In genomic region chr12:11615481-11615880, GRCh38 we compare ENCODE assay signal across 26 cellular contexts.
"Had no signal": no experiment of that assay in that cellular context is flagged by ENCODE, and none has a peak within 500 bp of the region (broad histone marks: within the 10 kb centered on the region; RNA-seq: fewer than 3 reads in every experiment).

No MANE protein-coding gene starts in this region.

- H3K36me3 Mint-ChIP-seq: activated CD4-positive, alpha-beta memory T cell treated with anti-CD3 and anti-CD28 coated beads for 36 hours; activated naive CD4-positive, alpha-beta T cell treated with anti-CD3 and anti-CD28 coated beads, Interleukin-2, amount 50 U/mL, for 24 hours; natural killer cell treated with Interleukin-12 subunit alpha and Interleukin-12 subunit beta and Interleukin-15 and Interleukin-18, amount 100 ng/mL, for 72 hours had no signal

- H3K27me3 Mint-ChIP-seq: activated CD4-positive, alpha-beta memory T cell treated with anti-CD3 and anti-CD28 coated beads for 36 hours; activated naive CD4-positive, alpha-beta T cell treated with anti-CD3 and anti-CD28 coated beads, Interleukin-2, amount 50 U/mL, for 24 hours; activated naive CD8-positive, alpha-beta T cell treated with anti-CD3 and anti-CD28 coated beads, Interleukin-2, amount 50 U/mL, for 24 hours; activated T-cell treated with anti-CD3 and anti-CD28 coated beads, Interleukin-2, amount 50 U/mL, for 24 hours had no signal

- H3K36me3 ChIP-seq: heart right ventricle, left lung, spleen, suprapubic skin, transverse colon, WERI-Rb-1 had no signal

- H3K27me3 ChIP-seq: heart right ventricle, left lung, spleen, suprapubic skin, transverse colon had no signal

- H3K4me3 Mint-ChIP-seq: activated CD4-positive, alpha-beta memory T cell treated with anti-CD3 and anti-CD28 coated beads for 36 hours; activated naive CD4-positive, alpha-beta T cell treated with anti-CD3 and anti-CD28 coated beads, Interleukin-2, amount 50 U/mL, for 24 hours; activated naive CD8-positive, alpha-beta T cell treated with anti-CD3 and anti-CD28 coated beads, Interleukin-2, amount 50 U/mL, for 24 hours; activated T-cell treated with anti-CD3 and anti-CD28 coated beads, Interleukin-2, amount 50 U/mL, for 24 hours; natural killer cell treated with Interleukin-12 subunit alpha and Interleukin-12 subunit beta and Interleukin-15 and Interleukin-18, amount 100 ng/mL, for 72 hours had no signal

- DNase-seq: activated CD4-positive, alpha-beta memory T cell treated with anti-CD3 and anti-CD28 coated beads for 36 hours; activated CD4-positive, alpha-beta T cell treated with anti-CD3 and anti-CD28 coated beads for 48 hours; activated CD8-positive, alpha-beta memory T cell treated with anti-CD3 and anti-CD28 coated beads, Interleukin-2, amount 50 U/mL, for 48 hours; activated gamma-delta T cell treated with Interleukin-2 at 50 U/mL for 16 hours; activated naive CD8-positive, alpha-beta T cell treated with anti-CD3 and anti-CD28 coated beads, Interleukin-2, amount 50 U/mL, for 24 hours; activated T-cell treated with anti-CD3 and anti-CD28 coated beads, Interleukin-2, amount 50 U/mL, for 24 hours; amygdala; caudate nucleus; foreskin fibroblast; heart right ventricle; kidney glomerular epithelial cell; left lung; mesendoderm; posterior cingulate gyrus; right cardiac atrium; spleen; stimulated activated naive CD4-positive, alpha-beta T cell; T1000; transverse colon; WERI-Rb-1 had no signal

- H3K27ac ChIP-seq: heart right ventricle, left lung, spleen, suprapubic skin, transverse colon, WERI-Rb-1 had no signal

- H3K4me1 ChIP-seq: heart right ventricle, left lung, spleen, suprapubic skin had no signal

- H3K4me1 Mint-ChIP-seq: activated naive CD4-positive, alpha-beta T cell treated with anti-CD3 and anti-CD28 coated beads, Interleukin-2, amount 50 U/mL, for 24 hours; activated naive CD8-positive, alpha-beta T cell treated with anti-CD3 and anti-CD28 coated beads, Interleukin-2, amount 50 U/mL, for 24 hours had no signal

- ATAC-seq: activated CD4-positive, CD25-positive, alpha-beta regulatory T cell treated with anti-CD3 and anti-CD28 coated beads, Interleukin-2, amount 50 U/mL, for 24 hours; activated naive CD8-positive, alpha-beta T cell treated with anti-CD3 and anti-CD28 coated beads, Interleukin-2, amount 50 U/mL, for 24 hours; esophagus mucosa; heart right ventricle; left lung; natural killer cell treated with Interleukin-12 subunit alpha and Interleukin-12 subunit beta and Interleukin-15 and Interleukin-18, amount 100 ng/mL, for 72 hours; right cardiac atrium had no signal

- H3K4me3 ChIP-seq: heart right ventricle, left lung, lung, spleen, suprapubic skin, transverse colon had no signal

- H3K27ac Mint-ChIP-seq: activated CD4-positive, alpha-beta memory T cell treated with anti-CD3 and anti-CD28 coated beads for 36 hours; activated naive CD4-positive, alpha-beta T cell treated with anti-CD3 and anti-CD28 coated beads, Interleukin-2, amount 50 U/mL, for 24 hours; activated naive CD8-positive, alpha-beta T cell treated with anti-CD3 and anti-CD28 coated beads, Interleukin-2, amount 50 U/mL, for 24 hours; activated T-cell treated with anti-CD3 and anti-CD28 coated beads, Interleukin-2, amount 50 U/mL, for 24 hours; natural killer cell treated with Interleukin-12 subunit alpha and Interleukin-12 subunit beta and Interleukin-15 and Interleukin-18, amount 100 ng/mL, for 72 hours had no signal

- H3K9me3 ChIP-seq: heart right ventricle, left lung, spleen, suprapubic skin, transverse colon had no signal

- H3K9me3 Mint-ChIP-seq: activated CD4-positive, alpha-beta memory T cell treated with anti-CD3 and anti-CD28 coated beads for 36 hours; activated naive CD4-positive, alpha-beta T cell treated with anti-CD3 and anti-CD28 coated beads, Interleukin-2, amount 50 U/mL, for 24 hours; activated naive CD8-positive, alpha-beta T cell treated with anti-CD3 and anti-CD28 coated beads, Interleukin-2, amount 50 U/mL, for 24 hours; activated T-cell treated with anti-CD3 and anti-CD28 coated beads, Interleukin-2, amount 50 U/mL, for 24 hours; natural killer cell treated with Interleukin-12 subunit alpha and Interleukin-12 subunit beta and Interleukin-15 and Interleukin-18, amount 100 ng/mL, for 72 hours had no signal
